1 cellular context compared by ENCODE assay signal in the genomic region with DNA sequence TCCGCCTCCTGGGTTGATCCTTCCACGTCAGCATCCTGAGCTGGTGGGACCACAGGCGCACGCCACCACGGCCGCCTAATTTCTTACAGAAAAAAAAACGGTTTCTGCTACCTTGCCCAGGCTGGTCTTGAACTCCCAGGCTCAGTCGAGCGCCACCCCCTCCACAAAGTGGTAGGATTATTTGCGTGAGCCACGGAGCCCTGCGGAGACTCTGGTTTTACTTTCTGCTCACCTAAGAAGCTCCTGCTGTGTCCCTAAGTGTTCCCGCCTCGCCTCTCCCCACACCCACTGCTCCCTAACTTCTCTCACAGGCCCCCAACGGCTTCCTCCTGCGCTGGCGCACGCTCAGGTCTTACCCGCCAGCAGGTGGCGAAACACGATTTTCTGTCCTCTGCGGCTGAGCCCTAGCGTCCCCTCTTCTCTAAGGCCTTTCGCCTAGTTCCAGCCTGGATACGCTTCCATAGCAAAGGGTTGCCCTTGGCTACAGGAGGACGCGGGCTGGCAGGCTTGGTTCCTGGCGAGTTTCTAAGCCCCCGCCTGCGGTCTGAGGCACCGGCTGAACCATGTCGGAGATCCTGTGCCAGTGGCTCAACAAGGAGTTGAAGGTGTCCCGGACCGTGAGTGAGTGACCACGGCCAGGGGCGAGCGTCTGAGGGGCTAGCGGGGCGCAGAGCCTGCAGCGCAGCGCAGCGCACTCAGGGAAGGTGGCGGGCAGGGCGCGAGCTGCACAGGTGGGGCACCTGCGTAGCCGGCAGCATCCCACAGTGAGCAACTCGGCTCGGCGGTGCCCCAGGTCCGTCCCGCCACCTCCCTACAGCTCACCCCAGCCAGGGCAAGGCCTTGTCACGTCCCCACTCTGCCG.
A peak's percentile ranks its signal among the peaks of the same experiment; 100 is the strongest.
TF ChIP-seq lines count a peak whose summit lies in the region.

A gene with protein sequence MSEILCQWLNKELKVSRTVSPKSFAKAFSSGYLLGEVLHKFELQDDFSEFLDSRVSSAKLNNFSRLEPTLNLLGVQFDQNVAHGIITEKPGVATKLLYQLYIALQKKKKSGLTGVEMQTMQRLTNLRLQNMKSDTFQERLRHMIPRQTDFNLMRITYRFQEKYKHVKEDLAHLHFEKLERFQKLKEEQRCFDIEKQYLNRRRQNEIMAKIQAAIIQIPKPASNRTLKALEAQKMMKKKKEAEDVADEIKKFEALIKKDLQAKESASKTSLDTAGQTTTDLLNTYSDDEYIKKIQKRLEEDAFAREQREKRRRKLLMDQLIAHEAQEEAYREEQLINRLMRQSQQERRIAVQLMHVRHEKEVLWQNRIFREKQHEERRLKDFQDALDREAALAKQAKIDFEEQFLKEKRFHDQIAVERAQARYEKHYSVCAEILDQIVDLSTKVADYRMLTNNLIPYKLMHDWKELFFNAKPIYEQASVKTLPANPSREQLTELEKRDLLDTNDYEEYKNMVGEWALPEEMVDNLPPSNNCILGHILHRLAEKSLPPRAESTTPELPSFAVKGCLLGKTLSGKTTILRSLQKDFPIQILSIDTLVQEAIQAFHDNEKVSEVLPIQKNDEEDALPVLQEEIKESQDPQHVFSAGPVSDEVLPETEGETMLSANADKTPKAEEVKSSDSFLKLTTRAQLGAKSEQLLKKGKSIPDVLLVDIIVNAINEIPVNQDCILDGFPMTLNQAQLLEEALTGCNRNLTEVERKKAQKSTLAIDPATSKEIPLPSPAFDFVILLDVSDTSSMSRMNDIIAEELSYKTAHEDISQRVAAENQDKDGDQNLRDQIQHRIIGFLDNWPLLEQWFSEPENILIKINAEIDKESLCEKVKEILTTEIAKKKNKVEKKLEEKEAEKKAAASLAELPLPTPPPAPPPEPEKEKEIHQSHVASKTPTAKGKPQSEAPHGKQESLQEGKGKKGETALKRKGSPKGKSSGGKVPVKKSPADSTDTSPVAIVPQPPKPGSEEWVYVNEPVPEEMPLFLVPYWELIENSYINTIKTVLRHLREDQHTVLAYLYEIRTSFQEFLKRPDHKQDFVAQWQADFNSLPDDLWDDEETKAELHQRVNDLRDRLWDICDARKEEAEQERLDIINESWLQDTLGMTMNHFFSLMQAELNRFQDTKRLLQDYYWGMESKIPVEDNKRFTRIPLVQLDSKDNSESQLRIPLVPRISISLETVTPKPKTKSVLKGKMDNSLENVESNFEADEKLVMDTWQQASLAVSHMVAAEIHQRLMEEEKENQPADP (N-terminal part only) (plus strand): TSS at position 429 of the 862 bp plus-strand sequence. CDS start 135 bp downstream, at position 564.

TF ChIP-seq in HepG2, 621 proteins besides CTCF, POLR2A, EP300 and RAD21 (continued from another document and continues in another):
- TF ChIP-seq HNRNPL (IDR thresholded peaks at IDR 0.05; ENCODE audit: low read depth, low read length) (0 out of 2 replicates have a peak, but pooled peaks have one; percentile 41), SRY (CRISPR knock-in tag; IDR thresholded peaks at IDR 0.05) (peak; percentile 80; the same call in 1 of the 2 replicates), MIXL1 (CRISPR knock-in tag; IDR thresholded peaks at IDR 0.05) (peak; percentile 39; the same call in 1 of the 2 replicates), MAZ (IDR thresholded peaks at IDR 0.05; ENCODE audit: borderline replicate concordance, low read depth, low read length) (no peak), MAZ (CRISPR knock-in tag; IDR thresholded peaks at IDR 0.05; ENCODE audit: low read depth) (0 out of 2 replicates have a peak, but pooled peaks have one; percentile 37), ZNF619 (CRISPR knock-in tag; IDR thresholded peaks at IDR 0.05) (no peak), SRSF1 (optimal IDR thresholded peaks at IDR 0.05; ENCODE audit: low read depth, low read length) (peak; percentile 46), ZNF367 (CRISPR knock-in tag; IDR thresholded peaks at IDR 0.05; ENCODE audit: borderline replicate concordance) (no peak), TSC22D2 (CRISPR knock-in tag; IDR thresholded peaks at IDR 0.05; ENCODE audit: borderline replicate concordance) (peak; percentile 63; the same call in 1 of the 2 replicates), KDM4B (CRISPR knock-in tag; IDR thresholded peaks at IDR 0.05) (no peak; the same call in 1 of the 2 replicates), ZNF12 (CRISPR knock-in tag; IDR thresholded peaks at IDR 0.05) (no peak), MTA1 (CRISPR knock-in tag; IDR thresholded peaks at IDR 0.05; ENCODE audit: borderline replicate concordance) (0 out of 2 replicates have a peak, but pooled peaks have one; percentile 59), ATF7-NPFF (CRISPR knock-in tag; IDR thresholded peaks at IDR 0.05; ENCODE audit: low read depth) (0 out of 2 replicates have a peak, but pooled peaks have one; percentile 47), RCOR2 (CRISPR knock-in tag; IDR thresholded peaks at IDR 0.05) (0 out of 2 replicates have a peak, but pooled peaks have one; percentile 37), HDAC2 (CRISPR knock-in tag; IDR thresholded peaks at IDR 0.05) (peak; percentile 80; the same call in 1 of the 2 replicates), RBM22 (optimal IDR thresholded peaks at IDR 0.05; ENCODE audit: low read length) (peak; percentile 95), IRF2 (CRISPR knock-in tag; IDR thresholded peaks at IDR 0.05) (peak; percentile 87; the same call in 1 of the 2 replicates), SP1 (IDR thresholded peaks at IDR 0.05) (no peak), SP1 (CRISPR knock-in tag; IDR thresholded peaks at IDR 0.05) (peak; percentile 21; the same call in 1 of the 2 replicates), ADNP (CRISPR knock-in tag; IDR thresholded peaks at IDR 0.05) (no peak), MXI1 (IDR thresholded peaks at IDR 0.05; ENCODE audit: borderline replicate concordance, low read depth, low read length) (peak; percentile 81; the same call in 2 of the 3 replicates), RXRB (CRISPR knock-in tag; IDR thresholded peaks at IDR 0.05; ENCODE audit: borderline replicate concordance) (peak; percentile 86), POGZ (CRISPR knock-in tag; IDR thresholded peaks at IDR 0.05) (peak; percentile 96), HIVEP1 (CRISPR knock-in tag; IDR thresholded peaks at IDR 0.05) (peak; percentile 29; the same call in 1 of the 2 replicates), ZNF644 (CRISPR knock-in tag; IDR thresholded peaks at IDR 0.05; ENCODE audit: low read depth) (peak; percentile 85), CEBPG (CRISPR knock-in tag; IDR thresholded peaks at IDR 0.05) (0 out of 2 replicates have a peak, but pooled peaks have one; percentile 16)
- TF ChIP-seq, protein P1, sequence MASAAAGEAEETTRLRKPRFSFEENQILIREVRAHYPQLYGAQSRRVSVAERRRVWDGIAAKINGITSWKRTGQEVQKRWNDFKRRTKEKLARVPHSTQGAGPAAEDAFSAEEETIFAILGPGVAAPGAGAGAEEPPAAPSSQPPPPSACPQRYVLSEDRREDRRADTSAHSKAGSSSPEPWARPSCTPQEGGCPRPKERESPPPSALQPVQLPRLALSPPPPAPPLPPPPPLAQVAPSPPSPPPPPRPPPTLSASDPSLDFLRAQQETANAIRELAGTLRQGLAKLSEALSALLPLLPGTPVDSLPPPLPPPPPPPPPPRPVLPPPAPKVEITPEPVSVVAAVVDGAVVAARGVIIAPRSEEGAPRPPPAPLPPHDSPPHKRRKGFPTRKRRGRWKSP (CRISPR knock-in tag; IDR thresholded peaks at IDR 0.05): peak; percentile 100
- TF ChIP-seq, protein P2, sequence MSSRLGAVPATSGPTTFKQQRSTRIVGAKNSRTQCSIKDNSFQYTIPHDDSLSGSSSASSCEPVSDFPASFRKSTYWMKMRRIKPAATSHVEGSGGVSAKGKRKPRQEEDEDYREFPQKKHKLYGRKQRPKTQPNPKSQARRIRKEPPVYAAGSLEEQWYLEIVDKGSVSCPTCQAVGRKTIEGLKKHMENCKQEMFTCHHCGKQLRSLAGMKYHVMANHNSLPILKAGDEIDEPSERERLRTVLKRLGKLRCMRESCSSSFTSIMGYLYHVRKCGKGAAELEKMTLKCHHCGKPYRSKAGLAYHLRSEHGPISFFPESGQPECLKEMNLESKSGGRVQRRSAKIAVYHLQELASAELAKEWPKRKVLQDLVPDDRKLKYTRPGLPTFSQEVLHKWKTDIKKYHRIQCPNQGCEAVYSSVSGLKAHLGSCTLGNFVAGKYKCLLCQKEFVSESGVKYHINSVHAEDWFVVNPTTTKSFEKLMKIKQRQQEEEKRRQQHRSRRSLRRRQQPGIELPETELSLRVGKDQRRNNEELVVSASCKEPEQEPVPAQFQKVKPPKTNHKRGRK (CRISPR knock-in tag; IDR thresholded peaks at IDR 0.05): peak; percentile 38; the same call in 1 of the 2 replicates
- TF ChIP-seq, protein P3, sequence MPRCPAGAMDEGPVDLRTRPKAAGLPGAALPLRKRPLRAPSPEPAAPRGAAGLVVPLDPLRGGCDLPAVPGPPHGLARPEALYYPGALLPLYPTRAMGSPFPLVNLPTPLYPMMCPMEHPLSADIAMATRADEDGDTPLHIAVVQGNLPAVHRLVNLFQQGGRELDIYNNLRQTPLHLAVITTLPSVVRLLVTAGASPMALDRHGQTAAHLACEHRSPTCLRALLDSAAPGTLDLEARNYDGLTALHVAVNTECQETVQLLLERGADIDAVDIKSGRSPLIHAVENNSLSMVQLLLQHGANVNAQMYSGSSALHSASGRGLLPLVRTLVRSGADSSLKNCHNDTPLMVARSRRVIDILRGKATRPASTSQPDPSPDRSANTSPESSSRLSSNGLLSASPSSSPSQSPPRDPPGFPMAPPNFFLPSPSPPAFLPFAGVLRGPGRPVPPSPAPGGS (CRISPR knock-in tag; IDR thresholded peaks at IDR 0.05): 0 out of 2 replicates have a peak, but pooled peaks have one; percentile 57
- TF ChIP-seq, protein P4, sequence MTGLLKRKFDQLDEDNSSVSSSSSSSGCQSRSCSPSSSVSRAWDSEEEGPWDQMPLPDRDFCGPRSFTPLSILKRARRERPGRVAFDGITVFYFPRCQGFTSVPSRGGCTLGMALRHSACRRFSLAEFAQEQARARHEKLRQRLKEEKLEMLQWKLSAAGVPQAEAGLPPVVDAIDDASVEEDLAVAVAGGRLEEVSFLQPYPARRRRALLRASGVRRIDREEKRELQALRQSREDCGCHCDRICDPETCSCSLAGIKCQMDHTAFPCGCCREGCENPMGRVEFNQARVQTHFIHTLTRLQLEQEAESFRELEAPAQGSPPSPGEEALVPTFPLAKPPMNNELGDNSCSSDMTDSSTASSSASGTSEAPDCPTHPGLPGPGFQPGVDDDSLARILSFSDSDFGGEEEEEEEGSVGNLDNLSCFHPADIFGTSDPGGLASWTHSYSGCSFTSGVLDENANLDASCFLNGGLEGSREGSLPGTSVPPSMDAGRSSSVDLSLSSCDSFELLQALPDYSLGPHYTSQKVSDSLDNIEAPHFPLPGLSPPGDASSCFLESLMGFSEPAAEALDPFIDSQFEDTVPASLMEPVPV (CRISPR knock-in tag; IDR thresholded peaks at IDR 0.05): 0 out of 2 replicates have a peak, but pooled peaks have one; percentile 54
- TF ChIP-seq, protein P5, sequence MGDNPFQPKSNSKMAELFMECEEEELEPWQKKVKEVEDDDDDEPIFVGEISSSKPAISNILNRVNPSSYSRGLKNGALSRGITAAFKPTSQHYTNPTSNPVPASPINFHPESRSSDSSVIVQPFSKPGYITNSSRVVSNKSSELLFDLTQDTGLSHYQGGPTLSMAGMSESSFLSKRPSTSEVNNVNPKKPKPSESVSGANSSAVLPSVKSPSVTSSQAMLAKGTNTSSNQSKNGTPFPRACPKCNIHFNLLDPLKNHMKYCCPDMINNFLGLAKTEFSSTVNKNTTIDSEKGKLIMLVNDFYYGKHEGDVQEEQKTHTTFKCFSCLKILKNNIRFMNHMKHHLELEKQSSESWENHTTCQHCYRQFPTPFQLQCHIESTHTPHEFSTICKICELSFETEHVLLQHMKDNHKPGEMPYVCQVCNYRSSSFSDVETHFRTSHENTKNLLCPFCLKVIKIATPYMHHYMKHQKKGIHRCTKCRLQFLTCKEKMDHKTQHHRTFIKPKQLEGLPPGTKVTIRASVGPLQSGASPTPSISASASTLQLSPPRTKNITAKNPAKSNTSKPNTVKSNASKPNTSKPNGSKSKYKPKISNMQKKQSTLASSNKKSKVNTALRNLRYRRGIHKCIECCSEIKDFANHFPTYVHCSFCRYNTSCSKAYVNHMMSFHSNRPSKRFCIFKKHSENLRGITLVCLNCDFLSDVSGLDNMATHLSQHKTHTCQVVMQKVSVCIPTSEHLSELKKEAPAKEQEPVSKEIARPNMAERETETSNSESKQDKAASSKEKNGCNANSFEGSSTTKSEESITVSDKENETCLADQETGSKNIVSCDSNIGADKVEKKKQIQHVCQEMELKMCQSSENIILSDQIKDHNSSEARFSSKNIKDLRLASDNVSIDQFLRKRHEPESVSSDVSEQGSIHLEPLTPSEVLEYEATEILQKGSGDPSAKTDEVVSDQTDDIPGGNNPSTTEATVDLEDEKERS (CRISPR knock-in tag; IDR thresholded peaks at IDR 0.05): peak; percentile 53; the same call in 1 of the 2 replicates
- TF ChIP-seq, protein P6, sequence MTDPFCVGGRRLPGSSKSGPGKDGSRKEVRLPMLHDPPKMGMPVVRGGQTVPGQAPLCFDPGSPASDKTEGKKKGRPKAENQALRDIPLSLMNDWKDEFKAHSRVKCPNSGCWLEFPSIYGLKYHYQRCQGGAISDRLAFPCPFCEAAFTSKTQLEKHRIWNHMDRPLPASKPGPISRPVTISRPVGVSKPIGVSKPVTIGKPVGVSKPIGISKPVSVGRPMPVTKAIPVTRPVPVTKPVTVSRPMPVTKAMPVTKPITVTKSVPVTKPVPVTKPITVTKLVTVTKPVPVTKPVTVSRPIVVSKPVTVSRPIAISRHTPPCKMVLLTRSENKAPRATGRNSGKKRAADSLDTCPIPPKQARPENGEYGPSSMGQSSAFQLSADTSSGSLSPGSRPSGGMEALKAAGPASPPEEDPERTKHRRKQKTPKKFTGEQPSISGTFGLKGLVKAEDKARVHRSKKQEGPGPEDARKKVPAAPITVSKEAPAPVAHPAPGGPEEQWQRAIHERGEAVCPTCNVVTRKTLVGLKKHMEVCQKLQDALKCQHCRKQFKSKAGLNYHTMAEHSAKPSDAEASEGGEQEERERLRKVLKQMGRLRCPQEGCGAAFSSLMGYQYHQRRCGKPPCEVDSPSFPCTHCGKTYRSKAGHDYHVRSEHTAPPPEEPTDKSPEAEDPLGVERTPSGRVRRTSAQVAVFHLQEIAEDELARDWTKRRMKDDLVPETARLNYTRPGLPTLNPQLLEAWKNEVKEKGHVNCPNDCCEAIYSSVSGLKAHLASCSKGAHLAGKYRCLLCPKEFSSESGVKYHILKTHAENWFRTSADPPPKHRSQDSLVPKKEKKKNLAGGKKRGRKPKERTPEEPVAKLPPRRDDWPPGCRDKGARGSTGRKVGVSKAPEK (CRISPR knock-in tag; IDR thresholded peaks at IDR 0.05; ENCODE audit: borderline replicate concordance): 0 out of 2 replicates have a peak, but pooled peaks have one; percentile 80
- TF ChIP-seq, protein P7, sequence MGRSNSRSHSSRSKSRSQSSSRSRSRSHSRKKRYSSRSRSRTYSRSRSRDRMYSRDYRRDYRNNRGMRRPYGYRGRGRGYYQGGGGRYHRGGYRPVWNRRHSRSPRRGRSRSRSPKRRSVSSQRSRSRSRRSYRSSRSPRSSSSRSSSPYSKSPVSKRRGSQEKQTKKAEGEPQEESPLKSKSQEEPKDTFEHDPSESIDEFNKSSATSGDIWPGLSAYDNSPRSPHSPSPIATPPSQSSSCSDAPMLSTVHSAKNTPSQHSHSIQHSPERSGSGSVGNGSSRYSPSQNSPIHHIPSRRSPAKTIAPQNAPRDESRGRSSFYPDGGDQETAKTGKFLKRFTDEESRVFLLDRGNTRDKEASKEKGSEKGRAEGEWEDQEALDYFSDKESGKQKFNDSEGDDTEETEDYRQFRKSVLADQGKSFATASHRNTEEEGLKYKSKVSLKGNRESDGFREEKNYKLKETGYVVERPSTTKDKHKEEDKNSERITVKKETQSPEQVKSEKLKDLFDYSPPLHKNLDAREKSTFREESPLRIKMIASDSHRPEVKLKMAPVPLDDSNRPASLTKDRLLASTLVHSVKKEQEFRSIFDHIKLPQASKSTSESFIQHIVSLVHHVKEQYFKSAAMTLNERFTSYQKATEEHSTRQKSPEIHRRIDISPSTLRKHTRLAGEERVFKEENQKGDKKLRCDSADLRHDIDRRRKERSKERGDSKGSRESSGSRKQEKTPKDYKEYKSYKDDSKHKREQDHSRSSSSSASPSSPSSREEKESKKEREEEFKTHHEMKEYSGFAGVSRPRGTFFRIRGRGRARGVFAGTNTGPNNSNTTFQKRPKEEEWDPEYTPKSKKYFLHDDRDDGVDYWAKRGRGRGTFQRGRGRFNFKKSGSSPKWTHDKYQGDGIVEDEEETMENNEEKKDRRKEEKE (IDR thresholded peaks at IDR 0.05): no peak
